ENCODE assay signal across 21 cellular contexts in the genomic region with DNA sequence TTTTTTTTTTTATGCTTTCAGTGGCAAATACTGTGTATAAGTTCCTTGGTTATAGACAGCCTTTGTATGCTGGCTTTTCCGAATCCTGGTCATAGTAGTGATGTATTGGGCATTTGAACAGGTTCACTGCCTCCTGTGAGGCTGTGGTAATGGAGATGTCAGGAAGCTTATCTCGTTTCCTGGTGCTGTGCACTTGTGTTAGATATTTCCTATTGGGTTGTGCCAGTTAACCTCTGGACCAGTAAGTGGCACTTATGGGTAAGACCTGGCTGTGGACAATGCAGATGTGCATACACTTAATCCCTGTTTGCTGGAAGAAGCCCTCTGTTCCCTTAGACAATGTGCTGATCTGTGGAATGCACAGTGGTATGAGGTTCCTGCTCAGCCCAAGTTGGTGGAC.
DNase-seq lines count a peak whose midpoint lies in the region; ATAC-seq, FAIRE-seq and TF ChIP-seq lines count a peak whose summit lies in the region.
"Had no signal": no experiment of that assay in that cellular context is flagged by ENCODE, and none has a peak within 500 bp of the region (broad histone marks: within the 10 kb centered on the region; RNA-seq: fewer than 3 reads in every experiment).

No MANE protein-coding gene starts in this region.

- intact Hi-C loops in pancreas (cut with DNase I) = no loop called here
- intact Hi-C loops in colonic mucosa (cut with DNase I) = no loop called here

- no peaks in the 10 kb centered on the region for H3K9me1 ChIP-seq in keratinocyte (ENCODE audit: control insufficient read depth, extremely low read depth, insufficient read depth, low read length)

- H2AFZ ChIP-seq in Loucy (ENCODE audit: low read length) = no peak overlapping the region
- no peak overlapping the region for H2AFZ ChIP-seq in keratinocyte (ENCODE audit: control insufficient read depth, low read length)

- H3F3A ChIP-seq in Loucy (ENCODE audit: low read depth) = no peaks in the 10 kb centered on the region

- H3K27ac ChIP-seq in keratinocyte (ENCODE audit: control insufficient read depth, insufficient read depth, low read length) (no peak overlapping the region), pancreas (no peak overlapping the region), colonic mucosa (no peak overlapping the region)

- H3K9me3 ChIP-seq in Loucy (ENCODE audit: insufficient read depth, low read depth, low read length) (no peaks in the 10 kb centered on the region), keratinocyte (ENCODE audit: control insufficient read depth, low read depth, low read length) (no peaks in the 10 kb centered on the region), pancreas (no peaks in the 10 kb centered on the region), colonic mucosa (no peaks in the 10 kb centered on the region)
- H3K9me3 ChIP-seq: BE2C had no signal

- no peaks in the 10 kb centered on the region for H3K79me2 ChIP-seq in Loucy (ENCODE audit: insufficient read depth, low read length)
- H3K79me2 ChIP-seq in keratinocyte (ENCODE audit: control insufficient read depth, insufficient read depth, low read length) = no peaks in the 10 kb centered on the region

- H3K4me3 ChIP-seq in Loucy (ENCODE audit: low read length, poor library complexity, severe bottlenecking) (peak overlapping the region; percentile 10), bronchial epithelial cell (ENCODE audit: low read depth, low read length) (no peak overlapping the region), keratinocyte (ENCODE audit: control insufficient read depth in 2 of 3, extremely low read depth in 1 of 3, insufficient read depth in 2 of 3, low read depth in 1 of 3, low read length in 3 of 3) (no peak overlapping the region), pancreas (no peak overlapping the region), colonic mucosa (no peak overlapping the region)
- H3K4me3 ChIP-seq: GM12878, GM23338 had no signal

- H3K4me2 ChIP-seq in Loucy (ENCODE audit: low read depth, low read length, poor library complexity, severe bottlenecking) = peak overlapping the region; percentile 48
- H3K4me2 ChIP-seq in keratinocyte (ENCODE audit: control insufficient read depth, extremely low read depth, insufficient read depth, low read depth, low read length) = no peak overlapping the region
- H3K4me2 ChIP-seq: GM23338 had no signal

- no peak for TF ChIP-seq CTCF in Loucy (conservative IDR thresholded peaks at IDR 0.05; ENCODE audit: low read length)
- TF ChIP-seq CTCF in bronchial epithelial cell (IDR thresholded peaks at IDR 0.05; ENCODE audit: insufficient read depth, low read length, severe bottlenecking) = no peak
- no peak for TF ChIP-seq CTCF in keratinocyte (optimal IDR thresholded peaks at IDR 0.05 in 1 of 3, IDR thresholded peaks at IDR 0.05 in 1 of 3, conservative IDR thresholded peaks at IDR 0.05 in 1 of 3; ENCODE audit: extremely low read depth in 1 of 3, insufficient read depth in 2 of 3, low read length in 3 of 3)
- TF ChIP-seq CTCF in pancreas (IDR thresholded peaks at IDR 0.05) = no peak
- TF ChIP-seq CTCF in colonic mucosa (IDR thresholded peaks at IDR 0.05) = no peak

- no peaks in the 10 kb centered on the region for H3K27me3 ChIP-seq in Loucy (ENCODE audit: insufficient read depth, low read length, poor library complexity, severe bottlenecking)
- no peaks in the 10 kb centered on the region for H3K27me3 ChIP-seq in bronchial epithelial cell (ENCODE audit: control insufficient read depth, insufficient read depth, low read length)
- no peaks in the 10 kb centered on the region for H3K27me3 ChIP-seq in keratinocyte (ENCODE audit: control insufficient read depth, extremely low read depth, insufficient read depth, low read length)
- no peaks in the 10 kb centered on the region for H3K27me3 ChIP-seq in pancreas
- no peaks in the 10 kb centered on the region for H3K27me3 ChIP-seq in colonic mucosa
- H3K27me3 ChIP-seq: BE2C had no signal

- WGBS in pancreas, 2 donors = 70 to 83% methylated on average over 2 of the region's 2 CpGs

- DNase-seq in bronchial epithelial cell (ENCODE audit: low read depth) (no peak), keratinocyte (ENCODE audit: low read depth, low spot score) (no peak), pancreas (no peak), colonic mucosa (no peak)
- DNase-seq in stimulated activated naive CD4-positive, alpha-beta T cell (lab: John Stamatoyannopoulos, UW) = no peak
- DNase-seq: BE2C; C1 segment of cervical spinal cord; CD4-positive, CD25-positive, alpha-beta regulatory T cell; CD8-positive, alpha-beta memory T cell; COR-L47; DMS 273 treated with DMSO at 0.1 percent for 48 hours; DND-41; EL; H7; HFFc6 had no signal

- H3K36me3 ChIP-seq in Loucy (ENCODE audit: insufficient read depth, low read length) = no peaks in the 10 kb centered on the region
- H3K36me3 ChIP-seq in bronchial epithelial cell (ENCODE audit: control insufficient read depth, insufficient read depth, low read length) = no peaks in the 10 kb centered on the region
- H3K36me3 ChIP-seq in keratinocyte (ENCODE audit: control insufficient read depth in 2 of 2, extremely low read depth in 1 of 2, insufficient read depth in 2 of 2, low read length in 2 of 2) = no peaks in the 10 kb centered on the region
- H3K36me3 ChIP-seq in pancreas = no peaks in the 10 kb centered on the region
- no peaks in the 10 kb centered on the region for H3K36me3 ChIP-seq in colonic mucosa
- H3K36me3 ChIP-seq: BE2C had no signal

- H4K20me1 ChIP-seq in Loucy (ENCODE audit: insufficient read depth, low read length, poor library complexity, severe bottlenecking) = no peaks in the 10 kb centered on the region
- no peaks in the 10 kb centered on the region for H4K20me1 ChIP-seq in keratinocyte (ENCODE audit: control insufficient read depth, extremely low read depth, insufficient read depth, low read length)

- FAIRE-seq in bronchial epithelial cell (lab: Jason Lieb, UNC) (peak; percentile 55), keratinocyte (lab: Jason Lieb, UNC) (peak; percentile 5), pancreas (lab: Jason Lieb, UNC) (no peak)
- FAIRE-seq: GM12878 had no signal

- dilution Hi-C loops in keratinocyte (cut with MboI; ENCODE audit: extremely low pct_ligation_motif_present, low sequenced_read_pairs) = no loop called here

- H3K9me2 ChIP-seq in Loucy (replicated peaks; ENCODE audit: low read depth, low read length) = no peaks in the 10 kb centered on the region

- H3K9ac ChIP-seq in Loucy (ENCODE audit: low read depth, low read length, poor library complexity, severe bottlenecking) (no peak overlapping the region), keratinocyte (ENCODE audit: control insufficient read depth, extremely low read depth, insufficient read depth, low read length) (no peak overlapping the region), colonic mucosa (ENCODE audit: low read depth in 2 of 2, low read length in 2 of 2) (no peak overlapping the region)

- H3K4me1 ChIP-seq in Loucy (ENCODE audit: insufficient read depth, low read length, poor library complexity, severe bottlenecking) = peaks cover 25% of the 10 kb centered on the region
- peaks cover 8% of the 10 kb centered on the region for H3K4me1 ChIP-seq in keratinocyte (ENCODE audit: control insufficient read depth, extremely low read depth, insufficient read depth, low read length)
- H3K4me1 ChIP-seq in pancreas = peaks cover 2 to 9% (median 8%) of the 10 kb centered on the region in 3 donors
- H3K4me1 ChIP-seq in colonic mucosa = no peaks in the 10 kb centered on the region
- H3K4me1 ChIP-seq: BE2C had no signal

- ATAC-seq in pancreas (peak; percentile 16 to 37 (median 26)), GM21390 (IDR thresholded peaks at IDR 0.05; ENCODE audit: unreplicated experiment) (no peak), HG03571 (IDR thresholded peaks at IDR 0.05; ENCODE audit: unreplicated experiment) (no peak)
- ATAC-seq: GM12878, GM23338, HCT116 had no signal

Comparison
In these comparisons a context has a peak if more than half of its experiments do, and no peak if none do; other contexts are left out.
1. ATAC-seq: peak in pancreas (4 of 4); none in GM21390 (single experiment) and HG03571 (single experiment).